ENCODE assay signal across 8 cellular contexts in the genomic region with DNA sequence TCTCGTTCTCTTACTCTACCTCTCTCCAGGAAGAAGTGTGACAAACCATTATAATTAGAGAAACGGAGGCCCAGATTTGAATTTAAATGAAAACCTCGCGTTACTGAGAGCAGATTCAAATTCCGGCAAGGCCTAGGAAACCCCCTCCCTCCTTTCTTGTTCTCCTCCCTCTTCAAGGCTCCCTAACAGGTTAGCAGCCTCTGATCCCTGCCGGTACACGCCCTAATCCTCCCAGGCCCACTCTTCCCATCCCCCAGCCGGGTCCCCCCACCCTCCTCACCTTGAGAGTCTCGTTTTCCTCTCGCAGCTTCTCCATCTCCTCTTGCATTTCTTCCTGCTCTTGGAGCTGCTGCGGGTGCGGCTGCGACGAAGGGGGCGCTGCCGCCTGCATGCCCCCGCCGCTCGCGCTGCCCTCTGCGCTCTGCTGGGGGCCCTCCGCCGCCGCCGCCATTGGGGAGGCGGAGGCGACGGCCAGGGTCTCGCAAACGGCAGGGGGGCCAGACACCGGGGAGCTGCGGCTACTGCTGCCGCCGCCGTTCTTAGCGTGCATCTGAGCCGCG. TPM values are rescaled to one million over a fixed set of nuclear protein-coding genes. Genes with fewer than 3 reads are reported as not detected.
A peak's percentile ranks its signal among the peaks of the same experiment; 100 is the strongest.
DNase-seq lines count a peak whose midpoint lies in the region; ATAC-seq and TF ChIP-seq lines count a peak whose summit lies in the region.

No MANE protein-coding gene starts in this region.

- peak in 13 of 56 donors; percentile 4 to 32 (median 14) for TF ChIP-seq CTCF in dorsolateral prefrontal cortex (IDR thresholded peaks at IDR 0.05 in 54 of 56, conservative IDR thresholded peaks at IDR 0.05 in 2 of 56; ENCODE audit: low read depth in 1 of 56, partially characterized antibody in 56 of 56)
- no peak for TF ChIP-seq CTCF in lung (IDR thresholded peaks at IDR 0.05; ENCODE audit: control extremely low read depth, extremely low read depth)

- DNase-seq in activated naive CD4-positive, alpha-beta T cell treated with anti-CD3 and anti-CD28 coated beads for 36 hours, result peak; percentile 41
- no peak for DNase-seq in activated naive CD4-positive, alpha-beta T cell treated with Interleukin-2 at 50 U/mL for 16 hours
- DNase-seq in SJSA1 (ENCODE audit: low read depth in 1 of 2, low spot score in 2 of 2) (peak; percentile 4 to 46), dorsolateral prefrontal cortex (peak in 7 of 10 donors; percentile 14 to 65 (median 44)), lung (ENCODE audit: low spot score) (no peak)

- intact Hi-C loops in activated naive CD4-positive, alpha-beta T cell treated with anti-CD3 and anti-CD28 coated beads for 36 hours (cut with micrococcal nuclease), result loop anchor here (1.0 to 5.0 kb wide), 4 partner anchors 172 to 1733 kb away; partner anchors contain the start of gene ECHDC1
- intact Hi-C loops in dorsolateral prefrontal cortex (cut with DNase I), result loop anchor here (5.0 to 10.0 kb wide), 2 partner anchors 33 to 51 kb away; no protein-coding TSS in a partner anchor

- H3K4me3 ChIP-seq in SJSA1, result peak overlapping the region; percentile 72
- H3K4me3 ChIP-seq in dorsolateral prefrontal cortex, result peak overlapping the region; percentile 66 to 93 (median 85)
- peak overlapping the region; percentile 52 for H3K4me3 ChIP-seq in lung

- peak overlapping the region; percentile 32 for H3K27ac Mint-ChIP-seq in activated naive CD4-positive, alpha-beta T cell treated with anti-CD3 and anti-CD28 coated beads for 36 hours

- H3K27me3 Mint-ChIP-seq in activated naive CD4-positive, alpha-beta T cell treated with anti-CD3 and anti-CD28 coated beads for 36 hours (ENCODE audit: low read depth), result peaks cover 28% of the 10 kb centered on the region

- peak overlapping the region; percentile 17 for H3K27ac ChIP-seq in SJSA1
- peak overlapping the region; percentile 51 to 97 (median 91) for H3K27ac ChIP-seq in dorsolateral prefrontal cortex
- H3K27ac ChIP-seq in lung (ENCODE audit: low read depth in 1 of 2, low read length in 1 of 2), result peak overlapping the region in 1 of 2 donors; percentile 45
- H3K27ac ChIP-seq in temporal lobe (ENCODE audit: low read depth, low read length), result peak overlapping the region; percentile 73

- H3K4me1 Mint-ChIP-seq in activated naive CD4-positive, alpha-beta T cell treated with anti-CD3 and anti-CD28 coated beads for 36 hours (ENCODE audit: low read depth), result peaks cover 30% of the 10 kb centered on the region

- H3K4me1 ChIP-seq in SJSA1 (replicated peaks) (peaks cover 27% of the 10 kb centered on the region), lung (ENCODE audit: control insufficient read depth in 2 of 2, insufficient read depth in 2 of 2, low read length in 2 of 2) (peaks cover 14 to 18% of the 10 kb centered on the region in 2 donors)

- H3K9me3 Mint-ChIP-seq in activated naive CD4-positive, alpha-beta T cell treated with anti-CD3 and anti-CD28 coated beads for 36 hours, result no peaks in the 10 kb centered on the region

- H3K36me3 Mint-ChIP-seq in activated naive CD4-positive, alpha-beta T cell treated with anti-CD3 and anti-CD28 coated beads for 36 hours (ENCODE audit: low read depth), result peaks cover 4% of the 10 kb centered on the region

- WGBS in lung, 2 donors, result 0 to 1% methylated on average over 37 to 38 of the region's 38 CpGs

- H3K4me3 Mint-ChIP-seq in activated naive CD4-positive, alpha-beta T cell treated with anti-CD3 and anti-CD28 coated beads for 36 hours, result peak overlapping the region; percentile 85

- H3K36me3 ChIP-seq in SJSA1 (peaks cover 38% of the 10 kb centered on the region), lung (ENCODE audit: control insufficient read depth in 2 of 2, insufficient read depth in 2 of 2, low read length in 2 of 2) (no peaks in the 10 kb centered on the region)

- CTCF ChIA-PET in activated naive CD4-positive, alpha-beta T cell treated with anti-CD3 and anti-CD28 coated beads for 36 hours (lab: Charles Lee), result interaction anchor here (0.6 to 4.3 kb wide), 22 partner anchors 12 to 240 kb away, joined by 3 to 47 read pairs (median 4); partner anchors contain the start of genes ECHDC1 and KIAA0408

- H3K27me3 ChIP-seq in SJSA1 (replicated peaks) (no peaks in the 10 kb centered on the region), dorsolateral prefrontal cortex (peaks cover 0 to 9% (median 0%) of the 10 kb centered on the region in 45 donors), lung (ENCODE audit: control insufficient read depth, insufficient read depth) (no peaks in the 10 kb centered on the region)

- H3K9me3 ChIP-seq in SJSA1 (replicated peaks) (peaks cover 2% of the 10 kb centered on the region; the same call in 1 of the 2 replicates), lung (ENCODE audit: control insufficient read depth in 2 of 2, insufficient read depth in 1 of 2, low read length in 1 of 2) (peaks cover 0 to 4% of the 10 kb centered on the region in 2 donors)

- ATAC-seq in HG02938 (IDR thresholded peaks at IDR 0.05; ENCODE audit: unreplicated experiment), result peak; percentile 4
- ATAC-seq in lung (ENCODE audit: insufficient read depth, low FRiP score), result peak; percentile 11
- no peak for ATAC-seq in GM19328 (IDR thresholded peaks at IDR 0.05; ENCODE audit: unreplicated experiment)

RNA-seq across cellular contexts. Expression of gene KIAA0408, which starts 56.1 kb away (rescaled TPM):
- total RNA-seq in activated naive CD4-positive, alpha-beta T cell treated with anti-CD3 and anti-CD28 coated beads for 36 hours, result 1 to 10 TPM; 2.0 to 3.1 TPM
- 5.1 and 5.8 TPM in 2 replicates for total RNA-seq in SJSA1 (2014; rRNA removed; shearing (Covaris generic))
- 10 to 100 TPM; 20.5 to 99.2 (median 61.8) TPM for total RNA-seq in dorsolateral prefrontal cortex
- 10 to 100 TPM; 28.7 to 73.0 TPM for total RNA-seq in lung
- 10 to 100 TPM in 1 of 2 donors, 1 to 10 TPM in 1; 2.9 to 13.0 TPM for polyA plus RNA-seq in lung
- total RNA-seq in temporal lobe, result 114 TPM

Comparison
In these comparisons a context has a peak if more than half of its experiments do, and no peak if none do; other contexts are left out.
1. DNase-seq: peak in activated naive CD4-positive, alpha-beta T cell treated with anti-CD3 and anti-CD28 coated beads for 36 hours (single experiment), SJSA1 (2 of 2) and dorsolateral prefrontal cortex (7 of 10); none in activated naive CD4-positive, alpha-beta T cell treated with Interleukin-2 at 50 U/mL for 16 hours (single experiment) and lung (single experiment).
2. Peak in every context shown above with its lines, with median percentiles within 50 percentile points of each other: H3K4me3 ChIP-seq.